8 cellular contexts compared by ENCODE assay signal in the genomic region with DNA sequence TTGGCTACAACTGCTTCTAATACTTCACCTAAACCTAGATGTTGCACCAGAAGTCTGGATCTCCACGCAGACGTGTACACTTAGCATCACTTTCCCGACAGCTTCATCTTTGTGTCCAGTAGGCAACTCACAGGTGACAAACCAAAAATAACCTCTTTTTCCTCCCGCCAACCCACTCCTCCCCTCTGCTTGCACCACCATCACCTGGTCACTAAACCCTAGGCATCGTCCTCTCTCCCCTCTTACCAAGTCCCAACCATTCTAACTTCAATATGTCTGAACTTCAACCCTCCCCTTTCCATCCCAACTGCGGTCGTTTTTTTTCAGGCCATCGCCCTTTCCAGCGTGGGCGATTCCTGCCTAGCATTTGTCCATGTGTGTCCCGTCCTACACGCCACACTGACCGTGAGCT. TPM values are rescaled to one million over a fixed set of nuclear protein-coding genes. Genes with fewer than 3 reads are reported as not detected.
DNase-seq lines count a peak whose midpoint lies in the region; ATAC-seq and TF ChIP-seq lines count a peak whose summit lies in the region.

No MANE protein-coding gene starts in this region.

- H3K36me3 Mint-ChIP-seq in HFFc6 (ENCODE audit: low read depth), result peaks cover 11% of the 10 kb centered on the region; the same call in 1 of the 2 replicates
- peaks cover 31% of the 10 kb centered on the region for H3K36me3 Mint-ChIP-seq in activated CD4-positive, alpha-beta memory T cell treated with anti-CD3 and anti-CD28 coated beads, Interleukin-2, amount 10 ng/mL, durations not matched to agents 7 days and 5 days (ENCODE audit: low read depth)
- H3K36me3 Mint-ChIP-seq in stimulated activated effector memory CD8-positive, alpha-beta T cell treated with anti-CD3 and anti-CD28 coated beads, Interleukin-12 subunit alpha, Interleukin-12 subunit beta, amount 100 ng/mL, for 72 hours, result peaks cover 15% of the 10 kb centered on the region

- peaks cover 4% of the 10 kb centered on the region for H3K4me1 ChIP-seq in right cardiac atrium (ENCODE audit: control insufficient read depth, insufficient read depth, low read length)
- H3K4me1 ChIP-seq in BE2C, result no peaks in the 10 kb centered on the region

- DNase-seq in HFFc6 (no peak), right cardiac atrium (peak in 1 of 3 donors; percentile 26), dermis blood vessel endothelial cell (no peak), NCI-H1436 (lab: John Stamatoyannopoulos, UW) (no peak), BE2C (no peak)
- DNase-seq in activated CD4-positive, alpha-beta memory T cell treated with anti-CD3 and anti-CD28 coated beads, Interleukin-2, amount 10 ng/mL, durations not matched to agents 7 days and 5 days, result no peak
- DNase-seq in stimulated activated effector memory CD8-positive, alpha-beta T cell treated with anti-CD3 and anti-CD28 coated beads, Interleukin-12 subunit alpha, Interleukin-12 subunit beta, amount 100 ng/mL, for 72 hours (ENCODE audit: low spot score in 2 of 2), result no peak

- H3K4me3 ChIP-seq in right cardiac atrium (ENCODE audit: low read length) (peak overlapping the region; percentile 79), BE2C (ENCODE audit: low read depth, low read length) (no peak overlapping the region)

- POLR2A ChIA-PET in activated CD4-positive, alpha-beta memory T cell treated with anti-CD3 and anti-CD28 coated beads, Interleukin-2, amount 10 ng/mL, durations not matched to agents 7 days and 5 days (lab: Charles Lee), result interaction anchor here (2.6 to 3.8 kb wide), 3 partner anchors 20 to 122 kb away, joined by 28 to 55 read pairs (median 45); partner anchors contain the start of gene KDM3A

- 65% methylated on average over 13 of the region's 13 CpGs for WGBS in right cardiac atrium

- TF ChIP-seq CTCF in HFFc6 (IDR thresholded peaks at IDR 0.05), result no peak
- no peak for TF ChIP-seq CTCF in BE2C (IDR thresholded peaks at IDR 0.05; ENCODE audit: low read depth, low read length)

- peaks cover 4% of the 10 kb centered on the region for H3K27me3 Mint-ChIP-seq in HFFc6 (ENCODE audit: insufficient read depth)
- peaks cover 4% of the 10 kb centered on the region for H3K27me3 Mint-ChIP-seq in activated CD4-positive, alpha-beta memory T cell treated with anti-CD3 and anti-CD28 coated beads, Interleukin-2, amount 10 ng/mL, durations not matched to agents 7 days and 5 days

- no peaks in the 10 kb centered on the region for H3K36me3 ChIP-seq in BE2C

- no peaks in the 10 kb centered on the region; the same call in 1 of the 2 replicates for H3K9me3 Mint-ChIP-seq in HFFc6
- H3K9me3 Mint-ChIP-seq in activated CD4-positive, alpha-beta memory T cell treated with anti-CD3 and anti-CD28 coated beads, Interleukin-2, amount 10 ng/mL, durations not matched to agents 7 days and 5 days, result no peaks in the 10 kb centered on the region
- H3K9me3 Mint-ChIP-seq in stimulated activated effector memory CD8-positive, alpha-beta T cell treated with anti-CD3 and anti-CD28 coated beads, Interleukin-12 subunit alpha, Interleukin-12 subunit beta, amount 100 ng/mL, for 72 hours, result no peaks in the 10 kb centered on the region

- H3K4me1 Mint-ChIP-seq in HFFc6 (ENCODE audit: low read depth), result peaks cover 24% of the 10 kb centered on the region
- H3K4me1 Mint-ChIP-seq in activated CD4-positive, alpha-beta memory T cell treated with anti-CD3 and anti-CD28 coated beads, Interleukin-2, amount 10 ng/mL, durations not matched to agents 7 days and 5 days, result peaks cover 41% of the 10 kb centered on the region
- peaks cover 17% of the 10 kb centered on the region for H3K4me1 Mint-ChIP-seq in stimulated activated effector memory CD8-positive, alpha-beta T cell treated with anti-CD3 and anti-CD28 coated beads, Interleukin-12 subunit alpha, Interleukin-12 subunit beta, amount 100 ng/mL, for 72 hours

- ATAC-seq in right cardiac atrium (no peak), HG03439 (IDR thresholded peaks at IDR 0.05; ENCODE audit: unreplicated experiment) (no peak)
- no peak for ATAC-seq in stimulated activated effector memory CD8-positive, alpha-beta T cell treated with anti-CD3 and anti-CD28 coated beads, Interleukin-12 subunit alpha, Interleukin-12 subunit beta, amount 100 ng/mL, for 72 hours

- no peaks in the 10 kb centered on the region for H3K9me3 ChIP-seq in right cardiac atrium (ENCODE audit: control insufficient read depth, low read length)
- no peaks in the 10 kb centered on the region for H3K9me3 ChIP-seq in BE2C

- peak overlapping the region; percentile 99 for H3K27ac ChIP-seq in right cardiac atrium (ENCODE audit: low read length)

- H3K27me3 ChIP-seq in right cardiac atrium (ENCODE audit: control insufficient read depth, insufficient read depth), result no peaks in the 10 kb centered on the region
- H3K27me3 ChIP-seq in BE2C, result no peaks in the 10 kb centered on the region

- H3K4me3 Mint-ChIP-seq in HFFc6, result peak overlapping the region; percentile 99
- H3K4me3 Mint-ChIP-seq in activated CD4-positive, alpha-beta memory T cell treated with anti-CD3 and anti-CD28 coated beads, Interleukin-2, amount 10 ng/mL, durations not matched to agents 7 days and 5 days, result peak overlapping the region; percentile 95
- H3K4me3 Mint-ChIP-seq in stimulated activated effector memory CD8-positive, alpha-beta T cell treated with anti-CD3 and anti-CD28 coated beads, Interleukin-12 subunit alpha, Interleukin-12 subunit beta, amount 100 ng/mL, for 72 hours, result peak overlapping the region; percentile 86

- H3K27ac Mint-ChIP-seq in HFFc6, result peak overlapping the region; percentile 99
- peak overlapping the region; percentile 97 for H3K27ac Mint-ChIP-seq in activated CD4-positive, alpha-beta memory T cell treated with anti-CD3 and anti-CD28 coated beads, Interleukin-2, amount 10 ng/mL, durations not matched to agents 7 days and 5 days
- H3K27ac Mint-ChIP-seq in stimulated activated effector memory CD8-positive, alpha-beta T cell treated with anti-CD3 and anti-CD28 coated beads, Interleukin-12 subunit alpha, Interleukin-12 subunit beta, amount 100 ng/mL, for 72 hours, result peak overlapping the region; percentile 99

- intact Hi-C loops in right cardiac atrium (cut with DNase I), result loop anchor here in 2 of 4 donors (5.0 to 10.0 kb wide), 2 partner anchors 59 to 61 kb away; partner anchors contain the start of gene RNF103 (in 2 of the 2)

- CTCF ChIA-PET in activated CD4-positive, alpha-beta memory T cell treated with anti-CD3 and anti-CD28 coated beads, Interleukin-2, amount 10 ng/mL, durations not matched to agents 7 days and 5 days (lab: Charles Lee), result interaction anchor here (1.6 kb wide), 1 partner anchor 123 kb away, joined by 3 read pairs; the partner anchor contains the start of gene KDM3A

RNA-seq across cellular contexts. Expression of gene CHMP3, which starts 0.4 kb away (rescaled TPM):
- total RNA-seq in HFFc6 (2021; fragmentation: NEBNext Ultra II Directional; extraction: Animal tissue kit (Norgen Biotek cat#: 25700)), result 100 to 1,000 TPM in 5 of 6 experiments, 10 to 100 TPM in 1; 96.3 to 120 (median 113) TPM
- total RNA-seq in activated CD4-positive, alpha-beta memory T cell treated with anti-CD3 and anti-CD28 coated beads, Interleukin-2, amount 10 ng/mL, durations not matched to agents 7 days and 5 days, result 10 to 100 TPM; 39.1 to 41.5 TPM
- 100 to 1,000 TPM; 144 to 164 (median 155) TPM for total RNA-seq in right cardiac atrium
- polyA plus RNA-seq in right cardiac atrium, result 89.7 TPM
- total RNA-seq in dermis blood vessel endothelial cell, result 125 and 183 TPM in 2 replicates
- polyA plus RNA-seq in BE2C (2012; ENCODE audit: insufficient read depth, insufficient read length, low read depth), result 6.0 TPM
